ENCODE assay signal across 1 cellular context in the genomic region with DNA sequence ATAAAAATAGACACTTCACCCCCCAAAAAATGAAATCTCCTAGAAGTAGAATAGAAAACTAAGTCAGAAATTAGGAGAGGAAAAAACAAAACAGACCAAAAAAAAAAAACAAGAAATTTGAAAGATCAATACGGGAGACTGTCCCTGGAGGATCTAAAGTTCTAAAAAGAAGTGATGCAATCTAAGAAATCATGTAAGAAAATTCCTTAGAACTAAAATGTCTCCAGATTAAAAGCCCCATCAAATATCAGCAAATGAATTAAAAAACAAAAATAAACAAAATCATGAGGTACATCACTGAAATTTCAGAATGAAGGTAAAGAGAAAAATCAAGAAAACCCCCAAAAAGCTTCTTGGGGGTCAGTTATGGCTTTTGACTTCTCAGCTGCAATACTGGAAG.
TF ChIP-seq lines count a peak whose summit lies in the region.

No MANE protein-coding gene starts in this region.

TF ChIP-seq in GM23338, 12 proteins besides CTCF, POLR2A, EP300 and RAD21 (continued from another document):
- TF ChIP-seq, protein P1, sequence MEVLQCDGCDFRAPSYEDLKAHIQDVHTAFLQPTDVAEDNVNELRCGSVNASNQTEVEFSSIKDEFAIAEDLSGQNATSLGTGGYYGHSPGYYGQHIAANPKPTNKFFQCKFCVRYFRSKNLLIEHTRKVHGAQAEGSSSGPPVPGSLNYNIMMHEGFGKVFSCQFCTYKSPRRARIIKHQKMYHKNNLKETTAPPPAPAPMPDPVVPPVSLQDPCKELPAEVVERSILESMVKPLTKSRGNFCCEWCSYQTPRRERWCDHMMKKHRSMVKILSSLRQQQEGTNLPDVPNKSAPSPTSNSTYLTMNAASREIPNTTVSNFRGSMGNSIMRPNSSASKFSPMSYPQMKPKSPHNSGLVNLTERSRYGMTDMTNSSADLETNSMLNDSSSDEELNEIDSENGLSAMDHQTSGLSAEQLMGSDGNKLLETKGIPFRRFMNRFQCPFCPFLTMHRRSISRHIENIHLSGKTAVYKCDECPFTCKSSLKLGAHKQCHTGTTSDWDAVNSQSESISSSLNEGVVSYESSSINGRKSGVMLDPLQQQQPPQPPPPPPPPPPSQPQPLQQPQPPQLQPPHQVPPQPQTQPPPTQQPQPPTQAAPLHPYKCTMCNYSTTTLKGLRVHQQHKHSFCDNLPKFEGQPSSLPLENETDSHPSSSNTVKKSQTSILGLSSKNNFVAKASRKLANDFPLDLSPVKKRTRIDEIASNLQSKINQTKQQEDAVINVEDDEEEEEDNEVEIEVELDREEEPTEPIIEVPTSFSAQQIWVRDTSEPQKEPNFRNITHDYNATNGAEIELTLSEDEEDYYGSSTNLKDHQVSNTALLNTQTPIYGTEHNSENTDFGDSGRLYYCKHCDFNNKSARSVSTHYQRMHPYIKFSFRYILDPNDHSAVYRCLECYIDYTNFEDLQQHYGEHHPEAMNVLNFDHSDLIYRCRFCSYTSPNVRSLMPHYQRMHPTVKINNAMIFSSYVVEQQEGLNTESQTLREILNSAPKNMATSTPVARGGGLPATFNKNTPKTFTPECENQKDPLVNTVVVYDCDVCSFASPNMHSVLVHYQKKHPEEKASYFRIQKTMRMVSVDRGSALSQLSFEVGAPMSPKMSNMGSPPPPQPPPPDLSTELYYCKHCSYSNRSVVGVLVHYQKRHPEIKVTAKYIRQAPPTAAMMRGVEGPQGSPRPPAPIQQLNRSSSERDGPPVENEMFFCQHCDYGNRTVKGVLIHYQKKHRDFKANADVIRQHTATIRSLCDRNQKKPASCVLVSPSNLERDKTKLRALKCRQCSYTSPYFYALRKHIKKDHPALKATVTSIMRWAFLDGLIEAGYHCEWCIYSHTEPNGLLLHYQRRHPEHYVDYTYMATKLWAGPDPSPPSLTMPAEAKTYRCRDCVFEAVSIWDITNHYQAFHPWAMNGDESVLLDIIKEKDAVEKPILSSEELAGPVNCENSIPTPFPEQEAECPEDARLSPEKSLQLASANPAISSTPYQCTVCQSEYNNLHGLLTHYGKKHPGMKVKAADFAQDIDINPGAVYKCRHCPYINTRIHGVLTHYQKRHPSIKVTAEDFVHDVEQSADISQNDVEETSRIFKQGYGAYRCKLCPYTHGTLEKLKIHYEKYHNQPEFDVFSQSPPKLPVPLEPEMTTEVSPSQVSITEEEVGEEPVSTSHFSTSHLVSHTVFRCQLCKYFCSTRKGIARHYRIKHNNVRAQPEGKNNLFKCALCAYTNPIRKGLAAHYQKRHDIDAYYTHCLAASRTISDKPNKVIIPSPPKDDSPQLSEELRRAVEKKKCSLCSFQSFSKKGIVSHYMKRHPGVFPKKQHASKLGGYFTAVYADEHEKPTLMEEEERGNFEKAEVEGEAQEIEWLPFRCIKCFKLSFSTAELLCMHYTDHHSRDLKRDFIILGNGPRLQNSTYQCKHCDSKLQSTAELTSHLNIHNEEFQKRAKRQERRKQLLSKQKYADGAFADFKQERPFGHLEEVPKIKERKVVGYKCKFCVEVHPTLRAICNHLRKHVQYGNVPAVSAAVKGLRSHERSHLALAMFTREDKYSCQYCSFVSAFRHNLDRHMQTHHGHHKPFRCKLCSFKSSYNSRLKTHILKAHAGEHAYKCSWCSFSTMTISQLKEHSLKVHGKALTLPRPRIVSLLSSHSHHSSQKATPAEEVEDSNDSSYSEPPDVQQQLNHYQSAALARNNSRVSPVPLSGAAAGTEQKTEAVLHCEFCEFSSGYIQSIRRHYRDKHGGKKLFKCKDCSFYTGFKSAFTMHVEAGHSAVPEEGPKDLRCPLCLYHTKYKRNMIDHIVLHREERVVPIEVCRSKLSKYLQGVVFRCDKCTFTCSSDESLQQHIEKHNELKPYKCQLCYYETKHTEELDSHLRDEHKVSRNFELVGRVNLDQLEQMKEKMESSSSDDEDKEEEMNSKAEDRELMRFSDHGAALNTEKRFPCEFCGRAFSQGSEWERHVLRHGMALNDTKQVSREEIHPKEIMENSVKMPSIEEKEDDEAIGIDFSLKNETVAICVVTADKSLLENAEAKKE (CRISPR knock-in tag; IDR thresholded peaks at IDR 0.05), result no peak
- TF ChIP-seq, protein P2, sequence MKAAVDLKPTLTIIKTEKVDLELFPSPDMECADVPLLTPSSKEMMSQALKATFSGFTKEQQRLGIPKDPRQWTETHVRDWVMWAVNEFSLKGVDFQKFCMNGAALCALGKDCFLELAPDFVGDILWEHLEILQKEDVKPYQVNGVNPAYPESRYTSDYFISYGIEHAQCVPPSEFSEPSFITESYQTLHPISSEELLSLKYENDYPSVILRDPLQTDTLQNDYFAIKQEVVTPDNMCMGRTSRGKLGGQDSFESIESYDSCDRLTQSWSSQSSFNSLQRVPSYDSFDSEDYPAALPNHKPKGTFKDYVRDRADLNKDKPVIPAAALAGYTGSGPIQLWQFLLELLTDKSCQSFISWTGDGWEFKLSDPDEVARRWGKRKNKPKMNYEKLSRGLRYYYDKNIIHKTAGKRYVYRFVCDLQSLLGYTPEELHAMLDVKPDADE (IDR thresholded peaks at IDR 0.05), result no peak
- no peak for TF ChIP-seq JUNB (IDR thresholded peaks at IDR 0.05; ENCODE audit: unreplicated experiment)
- no peak for TF ChIP-seq NANOG (IDR thresholded peaks at IDR 0.05; ENCODE audit: borderline replicate concordance)
